In the genomic region with DNA sequence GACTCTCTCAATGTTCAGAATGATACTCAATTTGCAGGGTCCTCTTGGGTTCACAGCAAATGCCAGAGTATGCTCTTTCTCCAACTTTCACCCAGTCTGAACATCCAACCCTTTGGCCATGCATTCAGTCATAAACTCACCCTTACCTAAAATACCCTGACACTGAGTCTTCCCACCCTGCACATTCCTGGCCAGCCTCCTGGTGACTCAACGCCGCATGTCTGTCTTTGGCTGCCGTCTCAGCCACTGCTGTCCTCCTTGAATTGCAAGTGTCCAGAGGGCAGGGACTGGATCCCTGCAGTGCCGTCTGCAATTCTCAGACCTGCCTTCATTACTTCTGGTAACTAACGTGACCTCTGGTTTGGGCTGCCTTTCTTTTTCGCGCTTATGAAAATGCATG, we compare ENCODE assay signal across 26 cellular contexts.
"Had no signal": no experiment of that assay in that cellular context is flagged by ENCODE, and none has a peak within 500 bp of the region (broad histone marks: within the 10 kb centered on the region; RNA-seq: fewer than 3 reads in every experiment).

No MANE protein-coding gene starts in this region.

- DNase-seq: activated CD4-positive, alpha-beta T cell treated with anti-CD3 and anti-CD28 coated beads for 48 hours; activated CD4-positive, alpha-beta T cell treated with anti-CD3 and anti-CD28 coated beads, Interleukin-2, amount 50 U/mL, for 4 hours; activated CD8-positive, alpha-beta memory T cell treated with anti-CD3 and anti-CD28 coated beads, Interleukin-2, amount 50 U/mL, for 48 hours; activated CD8-positive, alpha-beta T cell treated with anti-CD3 and anti-CD28 coated beads, Interleukin-2, amount 10 ng/mL, durations not matched to agents 7 days and 5 days; activated naive CD4-positive, alpha-beta T cell treated with anti-CD3 and anti-CD28 coated beads, Interleukin-2, amount 50 U/mL, for 16 hours; activated naive CD8-positive, alpha-beta T cell treated with anti-CD3 and anti-CD28 coated beads, Interleukin-2, amount 10 ng/mL, durations not matched to agents 7 days and 5 days; activated T-cell treated with anti-CD3 and anti-CD28 coated beads, Interleukin-2, amount 50 U/mL, for 1 hour; adrenal gland; anterior cingulate cortex; Karpas-422; NCI-H1092 treated with DMSO at 0.1 percent for 48 hours; NCI-H1417 treated with DMSO at 0.1 percent for 48 hours; NCI-H1694; NCI-H2029; NCI-H2107; NCI-H2171 treated with DMSO at 0.1 percent for 48 hours; NCI-H345; NCI-H510A treated with DMSO at 0.1 percent for 48 hours; NCI-H69; NK-92 treated with Interleukin-12 subunit alpha and Interleukin-12 subunit beta, amount 100 ng/mL, for 24 hours; OCI-M1; SHP77 treated with DMSO at 0.1 percent for 48 hours had no signal

- H3K27me3 ChIP-seq: adrenal gland had no signal

- H3K4me3 Mint-ChIP-seq: activated CD8-positive, alpha-beta T cell treated with anti-CD3 and anti-CD28 coated beads, Interleukin-2, amount 10 ng/mL, durations not matched to agents 7 days and 5 days; activated naive CD8-positive, alpha-beta T cell treated with anti-CD3 and anti-CD28 coated beads, Interleukin-2, amount 10 ng/mL, durations not matched to agents 7 days and 5 days; T-helper 1 cell treated with Interleukin-12 subunit alpha and Interleukin-12 subunit beta and Interleukin-4 antibody, amounts not matched to agents 30 μg/mL and 1 μg/mL, for 36 hours had no signal

- ATAC-seq: activated CD4-positive, CD25-positive, alpha-beta regulatory T cell treated with anti-CD3 and anti-CD28 coated beads, Interleukin-2, amount 50 U/mL, for 24 hours; activated CD8-positive, alpha-beta T cell treated with anti-CD3 and anti-CD28 coated beads, Interleukin-2, amount 10 ng/mL, durations not matched to agents 7 days and 5 days; K562; Panc1 had no signal

- H3K9me3 ChIP-seq: adrenal gland had no signal

- H3K27ac ChIP-seq: adrenal gland had no signal

- H3K36me3 ChIP-seq: adrenal gland had no signal

- H3K4me3 ChIP-seq: adrenal gland, K562 had no signal

- H3K27me3 Mint-ChIP-seq: activated naive CD8-positive, alpha-beta T cell treated with anti-CD3 and anti-CD28 coated beads, Interleukin-2, amount 10 ng/mL, durations not matched to agents 7 days and 5 days had no signal

- H3K4me1 ChIP-seq: adrenal gland had no signal

- H3K27ac Mint-ChIP-seq: activated CD8-positive, alpha-beta T cell treated with anti-CD3 and anti-CD28 coated beads, Interleukin-2, amount 10 ng/mL, durations not matched to agents 7 days and 5 days; activated naive CD8-positive, alpha-beta T cell treated with anti-CD3 and anti-CD28 coated beads, Interleukin-2, amount 10 ng/mL, durations not matched to agents 7 days and 5 days; T-helper 1 cell treated with Interleukin-12 subunit alpha and Interleukin-12 subunit beta and Interleukin-4 antibody, amounts not matched to agents 30 μg/mL and 1 μg/mL, for 36 hours had no signal

- H3K4me1 Mint-ChIP-seq: activated naive CD8-positive, alpha-beta T cell treated with anti-CD3 and anti-CD28 coated beads, Interleukin-2, amount 10 ng/mL, durations not matched to agents 7 days and 5 days had no signal

- H3K9me3 Mint-ChIP-seq: activated naive CD8-positive, alpha-beta T cell treated with anti-CD3 and anti-CD28 coated beads, Interleukin-2, amount 10 ng/mL, durations not matched to agents 7 days and 5 days; T-helper 1 cell treated with Interleukin-12 subunit alpha and Interleukin-12 subunit beta and Interleukin-4 antibody, amounts not matched to agents 30 μg/mL and 1 μg/mL, for 36 hours had no signal

- H3K36me3 Mint-ChIP-seq: activated naive CD8-positive, alpha-beta T cell treated with anti-CD3 and anti-CD28 coated beads, Interleukin-2, amount 10 ng/mL, durations not matched to agents 7 days and 5 days had no signal
